23 cellular contexts compared by ENCODE assay signal in genomic region chr1:193960040-193960439, GRCh38.
"Had no signal": no experiment of that assay in that cellular context is flagged by ENCODE, and none has a peak within 500 bp of the region (broad histone marks: within the 10 kb centered on the region; RNA-seq: fewer than 3 reads in every experiment).

No MANE protein-coding gene starts in this region.

- ATAC-seq: foreskin keratinocyte, left lung, pancreas, sciatic nerve had no signal

- H3K27ac ChIP-seq: coronary artery, foreskin keratinocyte, left lung, pancreas, prostate gland, stomach, thoracic aorta, transverse colon had no signal

- H3K27me3 ChIP-seq: foreskin keratinocyte, left lung, pancreas, stomach, transverse colon had no signal

- H3K4me3 ChIP-seq: coronary artery, left lung, lung, pancreas, prostate gland, stomach, thoracic aorta, transverse colon had no signal

- H3K4me1 ChIP-seq: foreskin keratinocyte, left lung, pancreas, prostate gland, stomach, transverse colon had no signal

- H3K9me3 ChIP-seq: left lung, pancreas, prostate gland, stomach, thoracic aorta, transverse colon had no signal

- DNase-seq: central memory CD4-positive, alpha-beta T cell; effector CD4-positive, alpha-beta T cell; endodermal cell; erythroblast; foreskin keratinocyte; hypothalamus; islet precursor cell; left lung; mesenchymal stem cell; naive B cell; nucleus accumbens; pancreas; stimulated activated CD4-positive, alpha-beta T cell treated with anti-CD3 and anti-CD28 coated beads, Interleukin-2, amount 100 ng/mL, for 24 hours; stimulated activated CD4-positive, alpha-beta T cell treated with anti-CD3 and anti-CD28 coated beads, Interleukin-4, amount 100 ng/mL, for 4 hours; stimulated activated naive CD4-positive, alpha-beta T cell; stomach; substantia nigra; transverse colon had no signal

- H3K36me3 ChIP-seq: left lung, pancreas, prostate gland, stomach, thoracic aorta, transverse colon had no signal
